ENCODE assay signal across 26 cellular contexts in the genomic region with DNA sequence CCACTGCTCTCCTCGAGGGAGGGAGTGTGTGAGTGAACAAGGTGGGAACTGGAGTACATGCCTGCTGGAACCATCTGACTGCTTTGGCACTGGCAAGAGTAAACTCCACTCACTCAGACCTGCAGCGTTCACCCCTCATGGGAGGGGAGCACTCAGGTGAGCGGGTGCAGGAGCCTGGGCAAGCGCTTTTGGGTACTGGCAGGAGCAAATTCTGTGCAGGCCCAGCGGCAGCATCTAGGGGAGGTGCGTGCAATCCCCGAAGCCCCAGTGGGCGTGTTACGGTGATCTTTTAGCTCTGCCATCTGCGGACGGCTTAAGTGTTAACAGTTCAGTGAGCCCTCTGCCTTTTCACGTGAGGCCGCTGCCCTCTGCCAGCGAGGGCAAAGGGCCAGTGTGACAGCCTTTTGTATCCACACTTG.
DNase-seq lines count a peak whose midpoint lies in the region; ATAC-seq, FAIRE-seq and TF ChIP-seq lines count a peak whose summit lies in the region.
"Had no signal": no experiment of that assay in that cellular context is flagged by ENCODE, and none has a peak within 500 bp of the region (broad histone marks: within the 10 kb centered on the region; RNA-seq: fewer than 3 reads in every experiment).

No MANE protein-coding gene starts in this region.

- H3K36me3 Mint-ChIP-seq in endodermal cell (ENCODE audit: low read depth) (peaks cover 44% of the 10 kb centered on the region), progenitor cell of endocrine pancreas (ENCODE audit: insufficient read depth) (peaks cover 37% of the 10 kb centered on the region)

- no peaks in the 10 kb centered on the region for H3K27me3 Mint-ChIP-seq in endodermal cell (ENCODE audit: insufficient read depth)
- H3K27me3 Mint-ChIP-seq in progenitor cell of endocrine pancreas = no peaks in the 10 kb centered on the region
- H3K27me3 Mint-ChIP-seq: B cell had no signal

- DNase-seq in Right ventricle myocardium inferior (ENCODE audit: missing footprints) = no peak
- DNase-seq in cardiac septum (ENCODE audit: low spot score) = no peak
- DNase-seq in endodermal cell = peak; percentile 54
- DNase-seq in left ventricle myocardium superior = peak; percentile 79
- no peak for DNase-seq in progenitor cell of endocrine pancreas (ENCODE audit: low spot score, unreplicated experiment)
- DNase-seq in D721Med (ENCODE audit: insufficient read length, low spot score) = no peak
- no peak for DNase-seq in medulla oblongata (ENCODE audit: extremely low spot score)
- DNase-seq in HPDE6-E6E7 (ENCODE audit: extremely low spot score) = no peak
- DNase-seq: CD8-positive, alpha-beta T cell; DMS79 treated with DMSO at 0.1 percent for 48 hours; IMR-90; KG1; MG63; NCI-H1105 treated with DMSO at 0.1 percent for 48 hours; NCI-H146; NCI-H2029; NCI-H446 treated with DMSO at 0.1 percent for 48 hours; NCI-H526 treated with DMSO at 0.1 percent for 48 hours; SK-N-SH had no signal

- no peaks in the 10 kb centered on the region for H3K27me3 ChIP-seq in endodermal cell (ENCODE audit: control insufficient read depth, insufficient read depth, low read length, poor library complexity, severe bottlenecking)
- H3K27me3 ChIP-seq: MG63 had no signal

- H3K4me3 Mint-ChIP-seq in endodermal cell (no peak overlapping the region), progenitor cell of endocrine pancreas (ENCODE audit: low read depth) (no peak overlapping the region)
- H3K4me3 Mint-ChIP-seq: B cell; CD8-positive, alpha-beta T cell had no signal

- peaks cover 22% of the 10 kb centered on the region for H3K36me3 ChIP-seq in endodermal cell (ENCODE audit: control insufficient read depth, insufficient read depth, low read length)
- H3K36me3 ChIP-seq: MG63 had no signal

- peaks cover 35% of the 10 kb centered on the region for H3K9me3 ChIP-seq in endodermal cell (ENCODE audit: control insufficient read depth, low read length)
- H3K9me3 ChIP-seq: MG63, SK-N-SH had no signal

- TF ChIP-seq CTCF in endodermal cell (conservative IDR thresholded peaks at IDR 0.05) (no peak), progenitor cell of endocrine pancreas (IDR thresholded peaks at IDR 0.05; ENCODE audit: unreplicated experiment) (no peak), D721Med (IDR thresholded peaks at IDR 0.05; ENCODE audit: insufficient read depth, missing control alignments) (no peak)

- no peak overlapping the region for H3K27ac ChIP-seq in endodermal cell (ENCODE audit: low read depth, low read length)
- H3K27ac ChIP-seq: 22Rv1, C4-2B, RWPE1 had no signal

- H3K4me3 ChIP-seq in endodermal cell (ENCODE audit: low read length) = no peak overlapping the region
- H3K4me3 ChIP-seq: MG63 had no signal

- WGBS in endodermal cell (ENCODE audit: insufficient coverage in 1 of 2, insufficient read length in 1 of 2), 2 experiments = 92 to 100% methylated on average over 8 to 14 of the region's 14 CpGs

- H3K27ac Mint-ChIP-seq in endodermal cell (peak overlapping the region; percentile 66), progenitor cell of endocrine pancreas (peak overlapping the region; percentile 82)
- H3K27ac Mint-ChIP-seq: B cell; CD8-positive, alpha-beta T cell had no signal

- peaks cover 8% of the 10 kb centered on the region for H3K9me3 Mint-ChIP-seq in endodermal cell
- peaks cover 6% of the 10 kb centered on the region for H3K9me3 Mint-ChIP-seq in progenitor cell of endocrine pancreas (ENCODE audit: low read depth)
- H3K9me3 Mint-ChIP-seq: CD8-positive, alpha-beta T cell had no signal

- H3K9ac ChIP-seq in endodermal cell (ENCODE audit: extremely low read depth, low read length, poor library complexity, severe bottlenecking) = no peak overlapping the region
- H3K9ac ChIP-seq: SK-N-SH had no signal

- intact Hi-C loops in Right ventricle myocardium inferior (cut with DNase I) (no loop called here), cardiac septum (cut with DNase I) (loop anchor here (5.0 kb wide), 2 partner anchors 83 to 198 kb away; no protein-coding TSS in a partner anchor), left ventricle myocardium superior (cut with micrococcal nuclease) (no loop called here)

- peak; percentile 73 for ATAC-seq in Right ventricle myocardium inferior
- ATAC-seq in left ventricle myocardium superior = peak; percentile 88
- ATAC-seq: CD8-positive, alpha-beta T cell had no signal

- H3K4me1 ChIP-seq in endodermal cell (ENCODE audit: control insufficient read depth, insufficient read depth, low read length) = no peaks in the 10 kb centered on the region

- no peak for FAIRE-seq in D721Med (lab: Jason Lieb, UNC)
- FAIRE-seq: GM12892, GM19239, H54 had no signal

- H3K4me1 Mint-ChIP-seq in endodermal cell (peaks cover 4% of the 10 kb centered on the region), progenitor cell of endocrine pancreas (ENCODE audit: low read depth) (peaks cover 6% of the 10 kb centered on the region)

Comparison
In these comparisons a context has a peak if more than half of its experiments do, and no peak if none do; other contexts are left out.
1. DNase-seq: peak in endodermal cell (single experiment) and left ventricle myocardium superior (single experiment); none in Right ventricle myocardium inferior (single experiment), cardiac septum (single experiment), progenitor cell of endocrine pancreas (single experiment), D721Med (single experiment), medulla oblongata (single experiment) and HPDE6-E6E7 (single experiment).